8 cellular contexts compared by ENCODE assay signal in the genomic region with DNA sequence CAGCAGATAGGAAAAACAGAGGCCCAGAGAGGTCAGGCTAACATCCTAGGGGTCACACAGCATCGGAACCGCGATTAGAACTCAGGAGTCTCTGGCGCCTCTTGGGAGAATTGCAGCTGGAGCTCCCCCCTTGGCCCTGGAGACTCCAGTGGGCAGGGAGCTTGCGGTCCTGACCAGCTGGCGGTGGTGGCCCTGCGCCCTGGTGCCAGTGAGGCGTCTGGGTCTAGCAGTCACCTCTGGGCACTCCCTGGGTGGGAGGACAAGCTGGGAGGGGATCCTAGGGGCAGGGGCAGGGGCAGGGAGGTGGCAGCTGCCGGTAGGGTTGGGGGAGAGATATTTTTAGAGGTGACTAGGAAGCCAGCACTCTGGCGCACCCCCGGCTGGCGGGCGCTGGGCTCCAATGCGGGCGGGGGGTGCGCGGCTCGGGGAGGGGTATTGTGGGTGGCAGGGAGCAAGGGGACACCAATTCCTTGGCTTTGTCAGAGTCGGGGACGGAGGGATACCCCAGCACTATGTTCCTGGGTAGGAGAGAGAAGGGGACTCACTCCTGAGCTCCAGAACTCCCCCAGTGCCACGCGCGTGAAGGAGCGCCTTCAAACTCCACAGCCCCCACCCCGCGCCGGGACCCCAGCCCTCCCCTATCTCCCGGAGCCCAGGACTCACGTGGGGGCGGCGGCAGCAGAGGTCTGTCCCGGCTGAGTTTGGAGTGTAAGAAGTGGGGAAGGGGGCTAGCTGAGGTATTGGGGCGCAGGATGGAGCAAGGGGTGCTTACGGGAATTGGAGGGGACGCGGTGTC. TPM values are rescaled to one million over a fixed set of nuclear protein-coding genes. Genes with fewer than 3 reads are reported as not detected.
DNase-seq lines count a peak whose midpoint lies in the region; ATAC-seq and TF ChIP-seq lines count a peak whose summit lies in the region.

No MANE protein-coding gene starts in this region.

- peak overlapping the region; percentile 59 for H3K4me3 Mint-ChIP-seq in MCF 10A (ENCODE audit: unreplicated experiment)

- no peak overlapping the region for H3K27ac ChIP-seq in AG04450 (ENCODE audit: low read depth, low read length)

- ATAC-seq in HG02970 (IDR thresholded peaks at IDR 0.05; ENCODE audit: low FRiP score, unreplicated experiment): peak; percentile 10
- no peak for ATAC-seq in HG02798 (IDR thresholded peaks at IDR 0.05; ENCODE audit: poor library complexity, unreplicated experiment)
- ATAC-seq in GM19463 (IDR thresholded peaks at IDR 0.05; ENCODE audit: unreplicated experiment): no peak

- no peaks in the 10 kb centered on the region for H3K9me3 Mint-ChIP-seq in MCF 10A (ENCODE audit: unreplicated experiment)

- peaks cover 49% of the 10 kb centered on the region for H3K4me1 ChIP-seq in mononuclear cell (ENCODE audit: insufficient read depth, low read length)

- no peak overlapping the region for H3K27ac Mint-ChIP-seq in MCF 10A (ENCODE audit: low read depth, unreplicated experiment)

- no peaks in the 10 kb centered on the region; the same call in 1 of the 2 replicates for H3K9me3 ChIP-seq in AG04450 (ENCODE audit: control insufficient read depth, insufficient read depth, low read length)
- no peaks in the 10 kb centered on the region for H3K9me3 ChIP-seq in mononuclear cell (ENCODE audit: low read depth, low read length)

- H3K27me3 ChIP-seq in AG04450 (ENCODE audit: control insufficient read depth, insufficient read depth, low read length): peaks cover 33% of the 10 kb centered on the region
- H3K27me3 ChIP-seq in mononuclear cell (ENCODE audit: insufficient read depth, low read length): peaks cover 26% of the 10 kb centered on the region

- CTCF ChIA-PET in AG04450 (lab: Charles Lee): interaction anchor here (0.5 to 5.5 kb wide), 4 partner anchors 11 to 154 kb away, joined by 4 to 42 read pairs (median 10); no protein-coding TSS in a partner anchor
- CTCF ChIA-PET in MCF 10A (lab: Yijun Ruan, JAX): interaction anchor here (0.6 kb wide), 1 partner anchor 170 kb away, joined by 3 read pairs; no protein-coding TSS in a partner anchor

- no TSS peak for BruUV-seq in MCF 10A (replicated peaks; lab: Mats Ljungman, UMichigan)

- DNase-seq in AG04450 (ENCODE audit: low read depth, low spot score) (no peak), MCF 10A (ENCODE audit: unreplicated experiment) (no peak), mucosa of gallbladder (ENCODE audit: low spot score) (no peak), NCI-H524 treated with DMSO at 0.1 percent for 48 hours (lab: John Stamatoyannopoulos, UW) (no peak)

- intact Hi-C loops in MCF 10A (cut with micrococcal nuclease): no loop called here

- TF ChIP-seq CTCF in AG04450 (IDR thresholded peaks at IDR 0.05; ENCODE audit: low read depth, low read length): no peak
- no peak for TF ChIP-seq CTCF in MCF 10A (IDR thresholded peaks at IDR 0.05; ENCODE audit: unreplicated experiment)

- POLR2A ChIA-PET in AG04450 (lab: Yijun Ruan, JAX): no interaction called here
- POLR2A ChIA-PET in MCF 10A (lab: Yijun Ruan, JAX): interaction anchor here (0.6 to 0.8 kb wide), 2 partner anchors 285 to 287 kb away, joined by 3 read pairs; partner anchors contain the start of gene SNF8

- H3K27me3 Mint-ChIP-seq in MCF 10A (ENCODE audit: insufficient read depth, unreplicated experiment): peaks cover 13% of the 10 kb centered on the region

- H3K4me3 ChIP-seq in AG04450 (ENCODE audit: low read depth, low read length): peak overlapping the region; percentile 68
- peak overlapping the region; percentile 57 for H3K4me3 ChIP-seq in mononuclear cell (ENCODE audit: low read length)

- no peaks in the 10 kb centered on the region for H3K4me1 Mint-ChIP-seq in MCF 10A (ENCODE audit: insufficient read depth, unreplicated experiment)

- H3K36me3 Mint-ChIP-seq in MCF 10A (ENCODE audit: insufficient read depth, unreplicated experiment): no peaks in the 10 kb centered on the region

RNA-seq across cellular contexts. Expression of gene PHOSPHO1, which starts 0.6 kb away (rescaled TPM):
- 0.05 and 0.09 TPM in 2 replicates for polyA plus RNA-seq in AG04450 (2011; rRNA removed)
- 0.30 TPM in 1 of 2 replicates, not detected in the other for polyA minus RNA-seq in AG04450 (2011; rRNA and poly(A)+ RNA removed)
- total RNA-seq in MCF 10A (2022) (not detected in 2 replicates), mononuclear cell (0.21 TPM), mucosa of gallbladder (0.23 TPM)

RNA-seq across cellular contexts. Expression of gene ABI3, which starts 19.5 kb away (rescaled TPM):
- polyA plus RNA-seq in AG04450 (2011; rRNA removed): 0.12 and 0.21 TPM in 2 replicates
- polyA minus RNA-seq in AG04450 (2011; rRNA and poly(A)+ RNA removed): 0.48 TPM in 1 of 2 replicates, not detected in the other
- total RNA-seq in MCF 10A (2022) (not detected in 2 replicates), mononuclear cell (6.3 TPM), mucosa of gallbladder (15.8 TPM)

RNA-seq across cellular contexts. Expression of gene GNGT2, which starts 19.6 kb away (rescaled TPM):
- polyA plus RNA-seq in AG04450 (2011; rRNA removed): 0.16 and 0.21 TPM in 2 replicates
- not detected in 2 replicates for polyA minus RNA-seq in AG04450 (2011; rRNA and poly(A)+ RNA removed)
- total RNA-seq in MCF 10A (2022): not detected in 2 replicates
- total RNA-seq in mononuclear cell: 3.3 TPM
- 3.4 TPM for total RNA-seq in mucosa of gallbladder
